In genomic region chr3:182216311-182216970, GRCh38 we compare ENCODE assay signal across 35 cellular contexts.
"Had no signal": no experiment of that assay in that cellular context is flagged by ENCODE, and none has a peak within 500 bp of the region (broad histone marks: within the 10 kb centered on the region; RNA-seq: fewer than 3 reads in every experiment).

No MANE protein-coding gene starts in this region.

- DNase-seq: activated B cell treated with CpG ODN at 0.5 μM for 24 hours; activated CD4-positive, alpha-beta memory T cell treated with anti-CD3 and anti-CD28 coated beads for 36 hours; activated CD4-positive, alpha-beta T cell treated with anti-CD3 and anti-CD28 coated beads for 4 hours; activated CD4-positive, alpha-beta T cell treated with anti-CD3 and anti-CD28 coated beads, Interleukin-2, amount 10 ng/mL, durations not matched to agents 24 days and 14 days; activated CD4-positive, alpha-beta T cell treated with anti-CD3 and anti-CD28 coated beads, Interleukin-2, amount 50 U/mL, for 1 hour; activated CD4-positive, alpha-beta T cell treated with anti-CD3 and anti-CD28 coated beads, Interleukin-2, amount 50 U/mL, for 4 hours; activated CD4-positive, CD25-positive, alpha-beta regulatory T cell treated with anti-CD3 and anti-CD28 coated beads, Interleukin-2, amount 50 U/mL, for 72 hours; activated CD8-positive, alpha-beta memory T cell treated with anti-CD3 and anti-CD28 coated beads, Interleukin-2, amount 50 U/mL, for 4 hours; activated CD8-positive, alpha-beta T cell treated with anti-CD3 and anti-CD28 coated beads for 36 hours; activated effector memory CD4-positive, alpha-beta T cell treated with anti-CD3 and anti-CD28 coated beads, Interleukin-2, amount 50 U/mL, for 16 hours; activated gamma-delta T cell treated with Interleukin-2 at 50 U/mL for 16 hours; activated naive CD4-positive, alpha-beta T cell; activated naive CD4-positive, alpha-beta T cell treated with anti-CD3 and anti-CD28 coated beads for 36 hours; activated naive CD4-positive, alpha-beta T cell treated with anti-CD3 and anti-CD28 coated beads, Interleukin-2, amount 50 U/mL, for 16 hours; activated naive CD8-positive, alpha-beta T cell treated with anti-CD3 and anti-CD28 coated beads for 36 hours; activated T-cell treated with anti-CD3 and anti-CD28 coated beads for 4 hours; activated T-cell treated with anti-CD3 and anti-CD28 coated beads, Interleukin-2, amount 50 U/mL, for 1 hour; activated T-cell treated with anti-CD3 and anti-CD28 coated beads, Interleukin-2, amount 50 U/mL, for 4 hours; activated T-cell treated with anti-CD3 and anti-CD28 coated beads, Interleukin-2, amount 50 U/mL, for 72 hours; adrenal gland; amniotic stem cell; aorta; body of pancreas; brain microvascular endothelial cell; central memory CD4-positive, alpha-beta T cell; T-helper 2 cell; T-helper 9 cell had no signal

- H3K9me3 ChIP-seq: adrenal gland, body of pancreas, breast epithelium had no signal

- H3K4me1 Mint-ChIP-seq: activated B cell treated with CpG ODN at 0.5 μM for 24 hours; activated CD4-positive, alpha-beta T cell treated with anti-CD3 and anti-CD28 coated beads, Interleukin-2, amount 10 ng/mL, durations not matched to agents 24 days and 14 days; activated naive CD8-positive, alpha-beta T cell treated with anti-CD3 and anti-CD28 coated beads for 36 hours; activated T-helper 17 cell treated with anti-CD3 and anti-CD28 coated beads, Interleukin-2, amount 50 U/mL, for 72 hours had no signal

- FAIRE-seq: astrocyte, TTC549 had no signal

- H3K27ac Mint-ChIP-seq: activated B cell treated with CpG ODN at 0.5 μM for 24 hours; activated CD4-positive, alpha-beta memory T cell treated with anti-CD3 and anti-CD28 coated beads for 36 hours; activated CD4-positive, alpha-beta T cell treated with anti-CD3 and anti-CD28 coated beads, Interleukin-2, amount 10 ng/mL, durations not matched to agents 24 days and 14 days; activated CD8-positive, alpha-beta T cell treated with anti-CD3 and anti-CD28 coated beads for 36 hours; activated naive CD4-positive, alpha-beta T cell treated with anti-CD3 and anti-CD28 coated beads for 36 hours; activated naive CD4-positive, alpha-beta T cell treated with anti-CD3 and anti-CD28 coated beads, Interleukin-2, amount 50 U/mL, for 72 hours; activated naive CD8-positive, alpha-beta T cell treated with anti-CD3 and anti-CD28 coated beads for 36 hours; activated T-cell treated with anti-CD3 and anti-CD28 coated beads, Interleukin-2, amount 50 U/mL, for 72 hours; activated T-helper 1 cell treated with anti-CD3 and anti-CD28 coated beads, Interleukin-12 subunit alpha, Interleukin-12 subunit beta, Interleukin-2, Interleukin-4 antibody, amounts not matched to agents 30 ng/mL and 10 ng/mL and 1 ng/mL, durations not matched to agents 14 hours and 24 hours and 36 hours; activated T-helper 17 cell treated with anti-CD3 and anti-CD28 coated beads, Interleukin-2, amount 50 U/mL, for 72 hours; T-helper 2 cell treated with Interferon-gamma antibody and Interleukin-4, amounts not matched to agents 5 μg/mL and 100 μg/mL, for 36 hours had no signal

- H3K4me3 ChIP-seq: adrenal gland, body of pancreas, breast epithelium had no signal

- H3K27me3 ChIP-seq: adrenal gland, body of pancreas, brain microvascular endothelial cell had no signal

- H3K36me3 Mint-ChIP-seq: activated CD4-positive, alpha-beta memory T cell treated with anti-CD3 and anti-CD28 coated beads for 36 hours; activated naive CD4-positive, alpha-beta T cell treated with anti-CD3 and anti-CD28 coated beads, Interleukin-2, amount 50 U/mL, for 72 hours; activated naive CD8-positive, alpha-beta T cell treated with anti-CD3 and anti-CD28 coated beads for 36 hours had no signal

- H3K9me3 Mint-ChIP-seq: activated B cell treated with CpG ODN at 0.5 μM for 24 hours; activated CD4-positive, alpha-beta memory T cell treated with anti-CD3 and anti-CD28 coated beads for 36 hours; activated CD4-positive, alpha-beta T cell treated with anti-CD3 and anti-CD28 coated beads, Interleukin-2, amount 10 ng/mL, durations not matched to agents 24 days and 14 days; activated CD8-positive, alpha-beta T cell treated with anti-CD3 and anti-CD28 coated beads for 36 hours; activated naive CD4-positive, alpha-beta T cell treated with anti-CD3 and anti-CD28 coated beads, Interleukin-2, amount 50 U/mL, for 72 hours; activated naive CD8-positive, alpha-beta T cell treated with anti-CD3 and anti-CD28 coated beads for 36 hours; activated T-cell treated with anti-CD3 and anti-CD28 coated beads, Interleukin-2, amount 50 U/mL, for 4 hours; activated T-helper 1 cell treated with anti-CD3 and anti-CD28 coated beads, Interleukin-12 subunit alpha, Interleukin-12 subunit beta, Interleukin-2, Interleukin-4 antibody, amounts not matched to agents 30 ng/mL and 10 ng/mL and 1 ng/mL, durations not matched to agents 14 hours and 24 hours and 36 hours; activated T-helper 17 cell treated with anti-CD3 and anti-CD28 coated beads, Interleukin-2, amount 50 U/mL, for 72 hours; T-helper 2 cell treated with Interferon-gamma antibody and Interleukin-4, amounts not matched to agents 5 μg/mL and 100 μg/mL, for 36 hours had no signal

- H3K27ac ChIP-seq: adrenal gland, body of pancreas, brain microvascular endothelial cell, breast epithelium, VCaP had no signal

- H3K27me3 Mint-ChIP-seq: activated B cell treated with CpG ODN at 0.5 μM for 24 hours; activated CD4-positive, alpha-beta memory T cell treated with anti-CD3 and anti-CD28 coated beads for 36 hours; activated CD4-positive, alpha-beta T cell treated with anti-CD3 and anti-CD28 coated beads, Interleukin-2, amount 10 ng/mL, durations not matched to agents 24 days and 14 days; activated CD8-positive, alpha-beta T cell treated with anti-CD3 and anti-CD28 coated beads for 36 hours; activated naive CD8-positive, alpha-beta T cell treated with anti-CD3 and anti-CD28 coated beads for 36 hours; activated T-helper 17 cell treated with anti-CD3 and anti-CD28 coated beads, Interleukin-2, amount 50 U/mL, for 72 hours had no signal

- H3K4me3 Mint-ChIP-seq: activated B cell treated with CpG ODN at 0.5 μM for 24 hours; activated CD4-positive, alpha-beta memory T cell treated with anti-CD3 and anti-CD28 coated beads for 36 hours; activated CD4-positive, alpha-beta T cell treated with anti-CD3 and anti-CD28 coated beads, Interleukin-2, amount 10 ng/mL, durations not matched to agents 24 days and 14 days; activated CD8-positive, alpha-beta T cell treated with anti-CD3 and anti-CD28 coated beads for 36 hours; activated naive CD4-positive, alpha-beta T cell treated with anti-CD3 and anti-CD28 coated beads for 36 hours; activated naive CD8-positive, alpha-beta T cell treated with anti-CD3 and anti-CD28 coated beads for 36 hours; activated T-cell treated with anti-CD3 and anti-CD28 coated beads, Interleukin-2, amount 50 U/mL, for 4 hours; activated T-cell treated with anti-CD3 and anti-CD28 coated beads, Interleukin-2, amount 50 U/mL, for 72 hours; activated T-helper 1 cell treated with anti-CD3 and anti-CD28 coated beads, Interleukin-12 subunit alpha, Interleukin-12 subunit beta, Interleukin-2, Interleukin-4 antibody, amounts not matched to agents 30 ng/mL and 10 ng/mL and 1 ng/mL, durations not matched to agents 14 hours and 24 hours and 36 hours; activated T-helper 17 cell treated with anti-CD3 and anti-CD28 coated beads, Interleukin-2, amount 50 U/mL, for 72 hours; T-helper 2 cell treated with Interferon-gamma antibody and Interleukin-4, amounts not matched to agents 5 μg/mL and 100 μg/mL, for 36 hours had no signal

- H3K36me3 ChIP-seq: adrenal gland, brain microvascular endothelial cell, breast epithelium had no signal

- ATAC-seq: activated CD8-positive, alpha-beta T cell treated with anti-CD3 and anti-CD28 coated beads for 36 hours; activated naive CD4-positive, alpha-beta T cell treated with anti-CD3 and anti-CD28 coated beads, Interleukin-2, amount 50 U/mL, for 72 hours; activated T-cell treated with anti-CD3 and anti-CD28 coated beads, Interleukin-2, amount 50 U/mL, for 4 hours; activated T-cell treated with anti-CD3 and anti-CD28 coated beads, Interleukin-2, amount 50 U/mL, for 72 hours; activated T-helper 17 cell treated with anti-CD3 and anti-CD28 coated beads, Interleukin-2, amount 50 U/mL, for 72 hours; body of pancreas had no signal

- H3K4me1 ChIP-seq: adrenal gland, breast epithelium had no signal
